In genomic region chr11:10606536-10607208, GRCh38 we compare ENCODE assay signal across 9 cellular contexts. TPM values are rescaled to one million over a fixed set of nuclear protein-coding genes. Genes with fewer than 3 reads are reported as not detected.
A peak's percentile ranks its signal among the peaks of the same experiment; 100 is the strongest.
DNase-seq lines count a peak whose midpoint lies in the region; ATAC-seq and TF ChIP-seq lines count a peak whose summit lies in the region.
"Had no signal": no experiment of that assay in that cellular context is flagged by ENCODE, and none has a peak within 500 bp of the region (broad histone marks: within the 10 kb centered on the region; RNA-seq: fewer than 3 reads in every experiment).

No MANE protein-coding gene starts in this region.

- intact Hi-C loops in esophagus squamous epithelium (cut with DNase I), result no loop called here

- H3K27me3 ChIP-seq in esophagus squamous epithelium, result no peaks in the 10 kb centered on the region

- no peaks in the 10 kb centered on the region for H3K9me3 ChIP-seq in esophagus squamous epithelium

- peaks cover 0 to 6% (median 0%) of the 10 kb centered on the region in 3 donors for H3K36me3 ChIP-seq in esophagus squamous epithelium

- no peak for TF ChIP-seq POLR2A in esophagus squamous epithelium (IDR thresholded peaks at IDR 0.05)

- peak overlapping the region; percentile 85 to 91 (median 88) for H3K27ac ChIP-seq in esophagus squamous epithelium
- H3K27ac ChIP-seq in skin epidermis, result peak overlapping the region in 15 of 21 experiments; percentile 18 to 75 (median 52)

- H3K4me3 ChIP-seq in esophagus squamous epithelium (no peak overlapping the region), skin epidermis (no peak overlapping the region)

- 54 to 64% methylated on average over 6 of the region's 6 CpGs for WGBS in esophagus squamous epithelium, 2 donors

- TF ChIP-seq CTCF in esophagus squamous epithelium (IDR thresholded peaks at IDR 0.05), result no peak

- ATAC-seq in GM21367 (IDR thresholded peaks at IDR 0.05; ENCODE audit: unreplicated experiment) (peak; percentile 71), GM19324 (IDR thresholded peaks at IDR 0.05; ENCODE audit: low FRiP score, unreplicated experiment) (no peak)

- DNase-seq in MV-4-11 (lab: John Stamatoyannopoulos, UW) (peak; percentile 91), esophagus squamous epithelium (lab: John Stamatoyannopoulos, UW) (no peak), NCI-H1436 (lab: John Stamatoyannopoulos, UW) (no peak)
- no peak for DNase-seq in activated CD4-positive, alpha-beta T cell treated with anti-CD3 and anti-CD28 coated beads for 4 hours
- DNase-seq in central memory CD4-positive, alpha-beta T cell, result no peak

- H3K4me1 ChIP-seq in esophagus squamous epithelium, result peaks cover 42 to 72% (median 52%) of the 10 kb centered on the region in 3 donors

RNA-seq across cellular contexts. Expression of gene LYVE1, which starts 38.2 kb away (rescaled TPM):
- 10 to 100 TPM in 2 of 4 donors, 1 to 10 TPM in 1, under 1 TPM in 1; 0.42 to 66.8 (median 21.6) TPM for total RNA-seq in esophagus squamous epithelium
- total RNA-seq: SK-MEL-5 had no signal
